21 cellular contexts compared by ENCODE assay signal in the genomic region with DNA sequence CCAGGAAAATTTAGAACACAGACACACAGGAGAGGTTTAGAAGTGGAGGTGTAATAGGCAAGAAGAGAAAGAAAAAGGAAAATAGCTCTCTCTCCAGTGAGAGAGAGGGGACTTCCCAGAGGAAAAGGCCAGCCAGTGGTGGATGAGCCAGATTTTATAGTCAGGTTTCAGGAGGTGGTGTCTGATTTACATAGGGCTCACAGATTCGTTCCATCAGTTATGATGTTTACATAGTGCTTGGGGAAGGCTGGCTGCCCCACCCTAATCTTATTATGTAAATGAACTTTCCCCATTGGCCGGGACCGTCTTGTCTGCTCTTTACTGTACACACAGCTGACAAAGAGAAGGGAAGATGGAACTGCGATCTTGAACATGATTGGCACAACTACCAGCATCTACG.
DNase-seq lines count a peak whose midpoint lies in the region; ATAC-seq and TF ChIP-seq lines count a peak whose summit lies in the region.
"Had no signal": no experiment of that assay in that cellular context is flagged by ENCODE, and none has a peak within 500 bp of the region (broad histone marks: within the 10 kb centered on the region; RNA-seq: fewer than 3 reads in every experiment).

No MANE protein-coding gene starts in this region.

- DNase-seq in MCF 10A (ENCODE audit: unreplicated experiment) = peak; percentile 45
- DNase-seq in breast epithelium (ENCODE audit: low spot score in 2 of 2) = no peak
- DNase-seq in NCI-H526 treated with DMSO at 0.1 percent for 48 hours (lab: John Stamatoyannopoulos, UW) = peak; percentile 90
- peak; percentile 7 for DNase-seq in choroid plexus epithelial cell (ENCODE audit: low read depth)
- DNase-seq in epidermal melanocyte (ENCODE audit: insufficient read length, low spot score) = no peak
- DNase-seq in RPMI8226 = no peak
- DNase-seq: ACHN; activated CD4-positive, alpha-beta T cell treated with anti-CD3 and anti-CD28 coated beads for 48 hours; activated CD8-positive, alpha-beta memory T cell treated with anti-CD3 and anti-CD28 coated beads, Interleukin-2, amount 50 U/mL, for 4 hours; CD4-positive, alpha-beta T cell; GOT3; mesenchymal stem cell; MG63; Right ventricle myocardium superior; upper lobe of left lung had no signal

- peak overlapping the region; percentile 7 for H3K27ac Mint-ChIP-seq in MCF 10A (ENCODE audit: low read depth, unreplicated experiment)
- H3K27ac Mint-ChIP-seq: CD4-positive, alpha-beta T cell; natural killer cell treated with Interleukin-12 subunit alpha and Interleukin-12 subunit beta and Interleukin-15 and Interleukin-18, amount 100 ng/mL, for 72 hours; stimulated activated memory B cell treated with anti-CD40 and anti-IgM and Interleukin-4, amounts not matched to agents 10 μg/mL and 1 μg/mL and 100 μg/mL, for 72 hours had no signal

- TF ChIP-seq CTCF in MCF 10A (IDR thresholded peaks at IDR 0.05; ENCODE audit: unreplicated experiment) (no peak), breast epithelium (IDR thresholded peaks at IDR 0.05) (no peak), choroid plexus epithelial cell (conservative IDR thresholded peaks at IDR 0.05; ENCODE audit: low read depth, low read length) (no peak), gastroesophageal sphincter (IDR thresholded peaks at IDR 0.05) (no peak)

- H3K27ac ChIP-seq in breast epithelium = no peak overlapping the region
- H3K27ac ChIP-seq in gastroesophageal sphincter = no peak overlapping the region
- H3K27ac ChIP-seq: coronary artery, prostate gland, upper lobe of left lung had no signal

- TF ChIP-seq POLR2A in breast epithelium (IDR thresholded peaks at IDR 0.05) (no peak), gastroesophageal sphincter (IDR thresholded peaks at IDR 0.05) (no peak)

- 47 to 53% methylated on average over 5 of the region's 5 CpGs for WGBS in gastroesophageal sphincter (ENCODE audit: low coverage in 1 of 2), 2 donors

- no peaks in the 10 kb centered on the region for H3K27me3 ChIP-seq in breast epithelium
- no peaks in the 10 kb centered on the region for H3K27me3 ChIP-seq in gastroesophageal sphincter
- H3K27me3 ChIP-seq: MG63, upper lobe of left lung had no signal

- H3K36me3 Mint-ChIP-seq in MCF 10A (ENCODE audit: insufficient read depth, unreplicated experiment) = no peaks in the 10 kb centered on the region
- H3K36me3 Mint-ChIP-seq: stimulated activated memory B cell treated with anti-CD40 and anti-IgM and Interleukin-4, amounts not matched to agents 10 μg/mL and 1 μg/mL and 100 μg/mL, for 72 hours had no signal

- CTCF ChIA-PET in MCF 10A (lab: Yijun Ruan, JAX) = interaction anchor here (0.6 kb wide), 1 partner anchor 20 kb away, joined by 3 read pairs; no protein-coding TSS in a partner anchor

- POLR2A ChIA-PET in MCF 10A (lab: Yijun Ruan, JAX) = interaction anchor here (0.6 kb wide), 1 partner anchor 61 kb away, joined by 3 read pairs; no protein-coding TSS in a partner anchor

- ATAC-seq in gastroesophageal sphincter = no peak
- no peak for ATAC-seq in HG03108 (IDR thresholded peaks at IDR 0.05; ENCODE audit: unreplicated experiment)
- ATAC-seq: natural killer cell treated with Interleukin-12 subunit alpha and Interleukin-12 subunit beta and Interleukin-15 and Interleukin-18, amount 100 ng/mL, for 72 hours; stimulated activated memory B cell treated with anti-CD40 and anti-IgM and Interleukin-4, amounts not matched to agents 10 μg/mL and 1 μg/mL and 100 μg/mL, for 72 hours had no signal

- no peaks in the 10 kb centered on the region for H3K36me3 ChIP-seq in breast epithelium
- H3K36me3 ChIP-seq in gastroesophageal sphincter = no peaks in the 10 kb centered on the region
- H3K36me3 ChIP-seq: MG63, prostate gland, upper lobe of left lung had no signal

- H3K4me1 ChIP-seq in breast epithelium = no peaks in the 10 kb centered on the region
- no peaks in the 10 kb centered on the region for H3K4me1 ChIP-seq in gastroesophageal sphincter
- H3K4me1 ChIP-seq: prostate gland, upper lobe of left lung had no signal

- H3K9me3 Mint-ChIP-seq in MCF 10A (ENCODE audit: unreplicated experiment) = peaks cover 12% of the 10 kb centered on the region
- H3K9me3 Mint-ChIP-seq: stimulated activated memory B cell treated with anti-CD40 and anti-IgM and Interleukin-4, amounts not matched to agents 10 μg/mL and 1 μg/mL and 100 μg/mL, for 72 hours had no signal

- no TSS peak for BruUV-seq in MCF 10A (replicated peaks; lab: Mats Ljungman, UMichigan)

- H3K4me1 Mint-ChIP-seq in MCF 10A (ENCODE audit: insufficient read depth, unreplicated experiment) = peaks cover 25% of the 10 kb centered on the region
- H3K4me1 Mint-ChIP-seq: stimulated activated memory B cell treated with anti-CD40 and anti-IgM and Interleukin-4, amounts not matched to agents 10 μg/mL and 1 μg/mL and 100 μg/mL, for 72 hours had no signal

- H3K4me3 Mint-ChIP-seq in MCF 10A (ENCODE audit: unreplicated experiment) = no peak overlapping the region
- H3K4me3 Mint-ChIP-seq: CD4-positive, alpha-beta T cell; natural killer cell treated with Interleukin-12 subunit alpha and Interleukin-12 subunit beta and Interleukin-15 and Interleukin-18, amount 100 ng/mL, for 72 hours; stimulated activated memory B cell treated with anti-CD40 and anti-IgM and Interleukin-4, amounts not matched to agents 10 μg/mL and 1 μg/mL and 100 μg/mL, for 72 hours had no signal

- H3K27me3 Mint-ChIP-seq in MCF 10A (ENCODE audit: insufficient read depth, unreplicated experiment) = no peaks in the 10 kb centered on the region
- H3K27me3 Mint-ChIP-seq: CD4-positive, alpha-beta T cell; natural killer cell treated with Interleukin-12 subunit alpha and Interleukin-12 subunit beta and Interleukin-15 and Interleukin-18, amount 100 ng/mL, for 72 hours; stimulated activated memory B cell treated with anti-CD40 and anti-IgM and Interleukin-4, amounts not matched to agents 10 μg/mL and 1 μg/mL and 100 μg/mL, for 72 hours had no signal

- no peak overlapping the region for H3K4me3 ChIP-seq in breast epithelium
- no peak overlapping the region for H3K4me3 ChIP-seq in choroid plexus epithelial cell (ENCODE audit: low read depth, low read length)
- H3K4me3 ChIP-seq in gastroesophageal sphincter = no peak overlapping the region
- H3K4me3 ChIP-seq: coronary artery, MG63, prostate gland, upper lobe of left lung had no signal

- H3K9me3 ChIP-seq in breast epithelium = peaks cover 0 to 3% of the 10 kb centered on the region in 2 donors
- H3K9me3 ChIP-seq in gastroesophageal sphincter = peaks cover 0 to 9% (median 0%) of the 10 kb centered on the region in 3 donors
- H3K9me3 ChIP-seq: MG63, prostate gland had no signal

- intact Hi-C loops in MCF 10A (cut with micrococcal nuclease) = no loop called here
- intact Hi-C loops in breast epithelium (cut with DNase I; ENCODE audit: low total_unique reads) = no loop called here

- no peak for TF ChIP-seq EP300 in gastroesophageal sphincter (IDR thresholded peaks at IDR 0.05)

Comparison
In these comparisons a context has a peak if more than half of its experiments do, and no peak if none do; other contexts are left out.
1. DNase-seq: peak in MCF 10A (single experiment), NCI-H526 treated with DMSO at 0.1 percent for 48 hours (single experiment) and choroid plexus epithelial cell (single experiment); none in breast epithelium (0 of 2), epidermal melanocyte (single experiment) and RPMI8226 (single experiment).